Comparison of ENCODE assay signal across 20 cellular contexts in genomic region chr4:60817609-60818008, GRCh38.
DNase-seq lines count a peak whose midpoint lies in the region; ATAC-seq, FAIRE-seq and TF ChIP-seq lines count a peak whose summit lies in the region.
"Had no signal": no experiment of that assay in that cellular context is flagged by ENCODE, and none has a peak within 500 bp of the region (broad histone marks: within the 10 kb centered on the region; RNA-seq: fewer than 3 reads in every experiment).

No MANE protein-coding gene starts in this region.

- H3K9me3 ChIP-seq in HepG2 (ENCODE audit: low read length) (no peaks in the 10 kb centered on the region), right lobe of liver (no peaks in the 10 kb centered on the region), K562 (replicated peaks; ENCODE audit: control insufficient read depth, insufficient read depth, low read depth, low read length) (no peaks in the 10 kb centered on the region), OCI-LY7 (ENCODE audit: low read length) (no peaks in the 10 kb centered on the region)
- H3K9me3 ChIP-seq: A549; BLaER1 treated with 17β-estradiol and CSF1 and Interleukin-3, amounts not matched to agents 10 nM and 100 nM; Caco-2 had no signal

- no peaks in the 10 kb centered on the region for H3K27me3 ChIP-seq in HepG2 (ENCODE audit: control insufficient read depth in 1 of 2, insufficient read depth in 2 of 2, low read length in 2 of 2)
- H3K27me3 ChIP-seq in right lobe of liver = no peaks in the 10 kb centered on the region
- no peaks in the 10 kb centered on the region for H3K27me3 ChIP-seq in K562 (ENCODE audit: control insufficient read depth in 2 of 2, insufficient read depth in 2 of 2, low read length in 2 of 2)
- H3K27me3 ChIP-seq: BLaER1 treated with 17β-estradiol and CSF1 and Interleukin-3, amounts not matched to agents 10 nM and 100 nM had no signal

- POLR2A ChIA-PET in HepG2 (lab: Yijun Ruan, JAX) (no interaction called here), K562 (lab: Yijun Ruan, JAX) (no interaction called here), OCI-LY7 (lab: Charles Lee) (interaction anchor here (0.6 kb wide), 1 partner anchor 89 kb away, joined by 3 read pairs; no protein-coding TSS in a partner anchor)

- CTCF ChIA-PET in HepG2 (lab: Yijun Ruan, JAX; ENCODE audit: low intra/inter-chr PET ratio, low total read pairs) (no interaction called here), K562 (lab: Yijun Ruan, JAX; ENCODE audit: low intra/inter-chr PET ratio) (no interaction called here), OCI-LY7 (lab: Charles Lee; ENCODE audit: unreplicated experiment) (no interaction called here)

- no peaks in the 10 kb centered on the region for H3K36me3 ChIP-seq in HepG2 (replicated peaks in 1 of 2; ENCODE audit: control insufficient read depth in 1 of 2, insufficient read depth in 2 of 2, low read length in 2 of 2)
- no peaks in the 10 kb centered on the region for H3K36me3 ChIP-seq in right lobe of liver
- no peaks in the 10 kb centered on the region for H3K36me3 ChIP-seq in K562 (ENCODE audit: control insufficient read depth, insufficient read depth, low read length)
- H3K36me3 ChIP-seq in OCI-LY7 (ENCODE audit: insufficient read depth, low read length) = no peaks in the 10 kb centered on the region
- H3K36me3 ChIP-seq: BLaER1 treated with 17β-estradiol and CSF1 and Interleukin-3, amounts not matched to agents 10 nM and 100 nM had no signal

- BruUV-seq in HepG2 (replicated peaks; lab: Mats Ljungman, UMichigan) (no TSS peak), K562 (replicated peaks; lab: Mats Ljungman, UMichigan) (no TSS peak), OCI-LY7 (replicated peaks; lab: Mats Ljungman, UMichigan) (no TSS peak)

- H3K4me1 ChIP-seq in HepG2 (ENCODE audit: insufficient read depth, low read length) (no peaks in the 10 kb centered on the region), right lobe of liver (no peaks in the 10 kb centered on the region), K562 (replicated peaks in 1 of 2; ENCODE audit: control insufficient read depth in 2 of 2, insufficient read depth in 2 of 2, low read length in 2 of 2) (no peaks in the 10 kb centered on the region), OCI-LY7 (ENCODE audit: insufficient read depth, low read length, poor library complexity, severe bottlenecking) (no peaks in the 10 kb centered on the region)
- H3K4me1 ChIP-seq: A549, Caco-2 had no signal

- no peaks in the 10 kb centered on the region for H3K9me2 ChIP-seq in OCI-LY7 (ENCODE audit: insufficient read depth, low read length)

- FAIRE-seq in HepG2 (lab: Jason Lieb, UNC) (no peak), K562 (lab: Jason Lieb, UNC) (no peak)
- FAIRE-seq: A549, D721Med, G401.6, GM12891, GM19239 had no signal

- intact Hi-C loops in HepG2 (cut with micrococcal nuclease; ENCODE audit: unreplicated experiment) = no loop called here
- intact Hi-C loops in right lobe of liver (cut with DNase I) = no loop called here
- intact Hi-C loops in K562 (cut with micrococcal nuclease) = no loop called here
- intact Hi-C loops in OCI-LY7 (cut with micrococcal nuclease; ENCODE audit: unreplicated experiment) = no loop called here

- H3K4me2 ChIP-seq in HepG2 (ENCODE audit: low read depth, low read length) = no peak overlapping the region
- no peak overlapping the region for H3K4me2 ChIP-seq in K562 (ENCODE audit: insufficient read depth, low read length)
- H3K4me2 ChIP-seq in OCI-LY7 (ENCODE audit: low read length) = no peak overlapping the region
- H3K4me2 ChIP-seq: A549; BLaER1 treated with 17β-estradiol and CSF1 and Interleukin-3, amounts not matched to agents 10 nM and 100 nM had no signal

- H3K9me1 ChIP-seq in K562 (ENCODE audit: control insufficient read depth, insufficient read depth, low read length) = no peaks in the 10 kb centered on the region

- H2AFZ ChIP-seq in HepG2 (ENCODE audit: low read length) (no peak overlapping the region), K562 (ENCODE audit: low read depth, low read length) (no peak overlapping the region), OCI-LY7 (ENCODE audit: low read length) (no peak overlapping the region)

- H3K27ac ChIP-seq in HepG2 (ENCODE audit: extremely low read length, insufficient read depth, low read length) (no peak overlapping the region), right lobe of liver (no peak overlapping the region), K562 (ENCODE audit: extremely low read depth, low read depth, low read length) (no peak overlapping the region), OCI-LY7 (ENCODE audit: low read depth, low read length, poor library complexity, severe bottlenecking) (no peak overlapping the region)
- H3K27ac ChIP-seq: 22Rv1; A549; BLaER1 treated with 17β-estradiol and CSF1 and Interleukin-3, amounts not matched to agents 10 nM and 100 nM; C4-2B had no signal

- TF ChIP-seq RAD21 in HepG2 (CRISPR knock-in tag; IDR thresholded peaks at IDR 0.05) = no peak
- no peak for TF ChIP-seq RAD21 in K562 (CRISPR knock-in tag; conservative IDR thresholded peaks at IDR 0.05 in 1 of 2, IDR thresholded peaks at IDR 0.05 in 1 of 2)

- TF ChIP-seq EP300 in HepG2 (IDR thresholded peaks at IDR 0.05; ENCODE audit: low read depth in 2 of 2, low read length in 2 of 2) (no peak), HepG2 (CRISPR knock-in tag; IDR thresholded peaks at IDR 0.05; ENCODE audit: borderline replicate concordance) (no peak), K562 (IDR thresholded peaks at IDR 0.05; ENCODE audit: low read length) (no peak)

- TF ChIP-seq CTCF in HepG2 (CRISPR knock-in tag; IDR thresholded peaks at IDR 0.05) (no peak), right lobe of liver (IDR thresholded peaks at IDR 0.05) (no peak), K562 (IDR thresholded peaks at IDR 0.05 in 2 of 3, conservative IDR thresholded peaks at IDR 0.05 in 1 of 3; ENCODE audit: insufficient read depth in 2 of 3, low read depth in 1 of 3, low read length in 3 of 3) (no peak), OCI-LY7 (conservative IDR thresholded peaks at IDR 0.05; ENCODE audit: low read length) (no peak)

- DNase-seq in HepG2 (ENCODE audit: low spot score) (no peak), right lobe of liver (no peak), K562 (ENCODE audit: extremely low read depth in 1 of 4, low spot score in 3 of 4) (no peak), OCI-LY7 (ENCODE audit: low spot score) (no peak)
- DNase-seq: AML-193; Caco-2; Calu3; CD4-positive, alpha-beta T cell; CD8-positive, alpha-beta T cell; DMS79 treated with DMSO at 0.1 percent for 48 hours; GF-D8 had no signal

- H3K4me3 ChIP-seq in HepG2 (replicated peaks in 1 of 3; ENCODE audit: insufficient read depth in 1 of 3, low read depth in 2 of 3, low read length in 3 of 3) (no peak overlapping the region), right lobe of liver (no peak overlapping the region), K562 (no peak overlapping the region), OCI-LY7 (ENCODE audit: low read depth, low read length, poor library complexity, severe bottlenecking) (no peak overlapping the region)
- H3K4me3 ChIP-seq: A549; BLaER1 treated with 17β-estradiol and CSF1 and Interleukin-3, amounts not matched to agents 10 nM and 100 nM had no signal

- H3K9ac ChIP-seq in HepG2 (ENCODE audit: insufficient read depth, low read depth, low read length) = no peak overlapping the region
- no peak overlapping the region for H3K9ac ChIP-seq in K562 (ENCODE audit: insufficient read depth in 1 of 2, low read depth in 2 of 2, low read length in 2 of 2)
- H3K9ac ChIP-seq: BLaER1 treated with 17β-estradiol and CSF1 and Interleukin-3, amounts not matched to agents 10 nM and 100 nM had no signal

- TF ChIP-seq POLR2A in HepG2 (IDR thresholded peaks at IDR 0.05; ENCODE audit: insufficient read depth in 1 of 2, low read depth in 2 of 2, low read length in 2 of 2) (no peak), right lobe of liver (IDR thresholded peaks at IDR 0.05) (no peak), K562 (conservative IDR thresholded peaks at IDR 0.05) (no peak)

- ATAC-seq in HepG2 = no peak
- no peak for ATAC-seq in right lobe of liver
- no peak for ATAC-seq in K562
- no peak for ATAC-seq in HG03280 (IDR thresholded peaks at IDR 0.05; ENCODE audit: unreplicated experiment)
- ATAC-seq: A549; CD8-positive, alpha-beta T cell had no signal

- H3K79me2 ChIP-seq in HepG2 (ENCODE audit: insufficient read depth, low read length) (no peaks in the 10 kb centered on the region), K562 (ENCODE audit: control insufficient read depth, insufficient read depth, low read length) (no peaks in the 10 kb centered on the region), OCI-LY7 (ENCODE audit: insufficient read depth, low read depth, low read length) (no peaks in the 10 kb centered on the region)

- in situ Hi-C loops in HepG2 (cut with HindIII; ENCODE audit: extremely low pct_ligation_motif_present, low pct_unique_long_range_greater_than_20kb) = no loop called here
- in situ Hi-C loops in K562 (cut with MboI) = no loop called here

- no peaks in the 10 kb centered on the region for H4K20me1 ChIP-seq in HepG2 (ENCODE audit: insufficient read depth, low read length)
- H4K20me1 ChIP-seq in K562 (replicated peaks; ENCODE audit: control insufficient read depth, insufficient read depth, low read length) = no peaks in the 10 kb centered on the region
- no peaks in the 10 kb centered on the region for H4K20me1 ChIP-seq in OCI-LY7 (ENCODE audit: insufficient read depth, low read length)
- H4K20me1 ChIP-seq: BLaER1 treated with 17β-estradiol and CSF1 and Interleukin-3, amounts not matched to agents 10 nM and 100 nM had no signal

- 0% methylated on average over 1 of the region's 1 CpG for WGBS in HepG2 (ENCODE audit: low lambda C conversion rate)
- 43% methylated on average over 1 of the region's 1 CpG for WGBS in right lobe of liver (ENCODE audit: insufficient coverage, low coverage, low lambda C conversion rate, missing lambda C conversion rate)
- WGBS in K562 (ENCODE audit: insufficient coverage, low coverage, missing lambda C conversion rate) = 0% methylated on average over 1 of the region's 1 CpG

TF ChIP-seq in HepG2, 621 proteins besides CTCF, POLR2A, EP300 and RAD21 (continues in another document):
- TF ChIP-seq ATF7 (IDR thresholded peaks at IDR 0.05) (peak; percentile 55; the same call in 1 of the 2 replicates), ATF7 (CRISPR knock-in tag; IDR thresholded peaks at IDR 0.05) (no peak), CEBPB (IDR thresholded peaks at IDR 0.05; ENCODE audit: borderline replicate concordance, low read depth, low read length) (peak; percentile 22; the same call in 1 of the 2 replicates)

TF ChIP-seq in K562, 482 proteins besides CTCF, POLR2A, EP300 and RAD21 (continues in another document):
- no peak for TF ChIP-seq CEBPG (CRISPR knock-in tag; IDR thresholded peaks at IDR 0.05)
- peak in 1 of 2 experiments; percentile 74; a peak in 2 of 4 replicates for TF ChIP-seq CEBPG (tag; conservative IDR thresholded peaks at IDR 0.05 in 1 of 2, IDR thresholded peaks at IDR 0.05 in 1 of 2)
- 0 out of 2 replicates have a peak, but pooled peaks have one; percentile 12 for TF ChIP-seq CEBPB (tag; IDR thresholded peaks at IDR 0.05)
- no peak for TF ChIP-seq RBM39 (optimal IDR thresholded peaks at IDR 0.05; ENCODE audit: low read depth, low read length)

Comparison
In these comparisons a context has a peak if more than half of its experiments do, and no peak if none do; other contexts are left out.
1. Of the 241 proteins assayed by ChIP-seq in both HepG2 and K562: peak only in HepG2: none; only in K562: none; in both: CEBPB; in neither: 237; mixed calls (peak in some experiments, not most) for 3.